ENCODE assay signal across 2 cellular contexts in genomic region chr16:5032748-5033167, GRCh38.
TF ChIP-seq lines count a peak whose summit lies in the region.

No MANE protein-coding gene starts in this region.

TF ChIP-seq in GM12878, 131 proteins besides CTCF, POLR2A, EP300 and RAD21:
- TF ChIP-seq SMAD5 (IDR thresholded peaks at IDR 0.05; ENCODE audit: low read depth), result no peak
- no peak for TF ChIP-seq REST (IDR thresholded peaks at IDR 0.05; ENCODE audit: low read depth, low read length)
- no peak for TF ChIP-seq SKIL (IDR thresholded peaks at IDR 0.05; ENCODE audit: low read depth, poor library complexity, severe bottlenecking)
- no peak for TF ChIP-seq CHD1 (IDR thresholded peaks at IDR 0.05; ENCODE audit: low read depth, low read length)
- TF ChIP-seq PBX3 (IDR thresholded peaks at IDR 0.05; ENCODE audit: insufficient replicate concordance, low read depth, low read length), result no peak
- no peak for TF ChIP-seq KLF5 (IDR thresholded peaks at IDR 0.05; ENCODE audit: partially characterized antibody)
- no peak for TF ChIP-seq TARDBP (IDR thresholded peaks at IDR 0.05; ENCODE audit: borderline replicate concordance)
- no peak for TF ChIP-seq ZBTB11 (CRISPR knock-in tag; IDR thresholded peaks at IDR 0.05)
- no peak for TF ChIP-seq CHD2 (IDR thresholded peaks at IDR 0.05; ENCODE audit: borderline replicate concordance, low read depth, low read length)
- TF ChIP-seq NFIC (IDR thresholded peaks at IDR 0.05; ENCODE audit: low read depth, low read length), result no peak
- no peak for TF ChIP-seq TCF3 (IDR thresholded peaks at IDR 0.05; ENCODE audit: borderline replicate concordance, insufficient read depth, low read depth, low read length)
- no peak for TF ChIP-seq DPF2 (IDR thresholded peaks at IDR 0.05)
- no peak for TF ChIP-seq SMARCA5 (IDR thresholded peaks at IDR 0.05)
- TF ChIP-seq SMC3 (IDR thresholded peaks at IDR 0.05; ENCODE audit: borderline replicate concordance, low read length), result no peak

TF ChIP-seq in liver, 16 proteins besides CTCF, POLR2A, EP300 and RAD21:
- TF ChIP-seq FOXA2 (IDR thresholded peaks at IDR 0.05), result no peak
